ENCODE assay signal across 8 cellular contexts in genomic region chr22:42932857-42933782, GRCh38.
DNase-seq lines count a peak whose midpoint lies in the region; ATAC-seq and TF ChIP-seq lines count a peak whose summit lies in the region.

No MANE protein-coding gene starts in this region.

- intact Hi-C loops in CD8-positive, alpha-beta T cell (cut with DNase I, micrococcal nuclease): no loop called here
- intact Hi-C loops in sigmoid colon (cut with DNase I): loop anchor here (5.0 kb wide), 1 partner anchor 59 kb away; no protein-coding TSS in a partner anchor

- no peak for TF ChIP-seq CTCF in CD8-positive, alpha-beta T cell (IDR thresholded peaks at IDR 0.05)
- TF ChIP-seq CTCF in RWPE1 (conservative IDR thresholded peaks at IDR 0.05; ENCODE audit: low read depth): no peak
- TF ChIP-seq CTCF in sigmoid colon (IDR thresholded peaks at IDR 0.05): no peak

- WGBS in esophagus, 2 donors: 28 to 45% methylated on average over 11 of the region's 11 CpGs
- 42 to 74% methylated on average over 11 of the region's 11 CpGs for WGBS in sigmoid colon, 2 donors

- H3K9me3 ChIP-seq in CD8-positive, alpha-beta T cell (ENCODE audit: low read length): no peaks in the 10 kb centered on the region
- H3K9me3 ChIP-seq in esophagus (ENCODE audit: control insufficient read depth in 2 of 2, insufficient read depth in 1 of 2, low read depth in 1 of 2, low read length in 1 of 2): no peaks in the 10 kb centered on the region
- H3K9me3 ChIP-seq in sigmoid colon: no peaks in the 10 kb centered on the region

- no peak for DNase-seq in CD8-positive, alpha-beta T cell
- DNase-seq in RWPE1 (ENCODE audit: low spot score) (no peak), sigmoid colon (no peak), SHP77 treated with DMSO at 0.1 percent for 48 hours (lab: John Stamatoyannopoulos, UW) (no peak), NCI-H1694 treated with DMSO at 0.1 percent for 48 hours (lab: John Stamatoyannopoulos, UW) (no peak)

- no peak overlapping the region for H3K27ac ChIP-seq in CD8-positive, alpha-beta T cell (ENCODE audit: low read depth, low read length)
- H3K27ac ChIP-seq in RWPE1: peak overlapping the region; percentile 94
- H3K27ac ChIP-seq in esophagus (ENCODE audit: low read depth in 2 of 2, low read length in 1 of 2): peak overlapping the region; percentile 96 to 97
- peak overlapping the region; percentile 82 to 94 (median 90) for H3K27ac ChIP-seq in sigmoid colon

- TF ChIP-seq POLR2A in sigmoid colon (IDR thresholded peaks at IDR 0.05): no peak

- H3K36me3 ChIP-seq in CD8-positive, alpha-beta T cell (ENCODE audit: insufficient read depth, low read length): no peaks in the 10 kb centered on the region
- no peaks in the 10 kb centered on the region for H3K36me3 ChIP-seq in esophagus (ENCODE audit: control insufficient read depth in 2 of 2, insufficient read depth in 2 of 2, low read length in 1 of 2)
- H3K36me3 ChIP-seq in sigmoid colon: no peaks in the 10 kb centered on the region

- no peaks in the 10 kb centered on the region for H3K9me3 Mint-ChIP-seq in CD8-positive, alpha-beta T cell

- H3K27me3 Mint-ChIP-seq in CD8-positive, alpha-beta T cell (ENCODE audit: low read depth): no peaks in the 10 kb centered on the region

- POLR2A ChIA-PET in CD8-positive, alpha-beta T cell (lab: Charles Lee): no interaction called here
- POLR2A ChIA-PET in RWPE1 (lab: Yijun Ruan, JAX; ENCODE audit: low non-redundant PET): no interaction called here

- H3K4me3 ChIP-seq in CD8-positive, alpha-beta T cell (ENCODE audit: low read depth, low read length): no peak overlapping the region
- H3K4me3 ChIP-seq in esophagus (ENCODE audit: low read depth in 1 of 2, low read length in 2 of 2) (no peak overlapping the region), sigmoid colon (peak overlapping the region in 2 of 4 donors; percentile 10 to 16)

- H3K4me1 ChIP-seq in CD8-positive, alpha-beta T cell (ENCODE audit: insufficient read depth, low read length): peaks cover 17% of the 10 kb centered on the region
- peaks cover 9 to 36% of the 10 kb centered on the region in 2 donors for H3K4me1 ChIP-seq in esophagus (ENCODE audit: control insufficient read depth in 2 of 2, insufficient read depth in 2 of 2, low read length in 1 of 2)
- peaks cover 0 to 100% (median 99%) of the 10 kb centered on the region in 4 donors for H3K4me1 ChIP-seq in sigmoid colon

- H3K4me1 Mint-ChIP-seq in CD8-positive, alpha-beta T cell (ENCODE audit: low read depth): peaks cover 68% of the 10 kb centered on the region

- peak overlapping the region; percentile 56 for H3K27ac Mint-ChIP-seq in CD8-positive, alpha-beta T cell

- no peak for TF ChIP-seq EP300 in sigmoid colon (IDR thresholded peaks at IDR 0.05)

- peaks cover 13% of the 10 kb centered on the region for H3K36me3 Mint-ChIP-seq in CD8-positive, alpha-beta T cell

- no peaks in the 10 kb centered on the region for H3K27me3 ChIP-seq in CD8-positive, alpha-beta T cell (ENCODE audit: insufficient read depth, low read length)
- H3K27me3 ChIP-seq in esophagus (ENCODE audit: control insufficient read depth in 1 of 2, insufficient read depth in 2 of 2, low read length in 2 of 2) (no peaks in the 10 kb centered on the region), sigmoid colon (no peaks in the 10 kb centered on the region)

- no peak for ATAC-seq in CD8-positive, alpha-beta T cell
- ATAC-seq in GM21367 (IDR thresholded peaks at IDR 0.05; ENCODE audit: unreplicated experiment) (peak; percentile 35), HG02973 (IDR thresholded peaks at IDR 0.05; ENCODE audit: unreplicated experiment) (no peak)

- CTCF ChIA-PET in CD8-positive, alpha-beta T cell (lab: Charles Lee): interaction anchor here (1.4 kb wide), 1 partner anchor 73 kb away, joined by 3 read pairs; no protein-coding TSS in a partner anchor
- CTCF ChIA-PET in RWPE1 (lab: Yijun Ruan, JAX): interaction anchor here (0.5 to 1.1 kb wide), 2 partner anchors 25 to 157 kb away, joined by 3 to 6 read pairs; no protein-coding TSS in a partner anchor

- no peak overlapping the region for H3K4me3 Mint-ChIP-seq in CD8-positive, alpha-beta T cell
